ENCODE assay signal across 8 cellular contexts in the genomic region with DNA sequence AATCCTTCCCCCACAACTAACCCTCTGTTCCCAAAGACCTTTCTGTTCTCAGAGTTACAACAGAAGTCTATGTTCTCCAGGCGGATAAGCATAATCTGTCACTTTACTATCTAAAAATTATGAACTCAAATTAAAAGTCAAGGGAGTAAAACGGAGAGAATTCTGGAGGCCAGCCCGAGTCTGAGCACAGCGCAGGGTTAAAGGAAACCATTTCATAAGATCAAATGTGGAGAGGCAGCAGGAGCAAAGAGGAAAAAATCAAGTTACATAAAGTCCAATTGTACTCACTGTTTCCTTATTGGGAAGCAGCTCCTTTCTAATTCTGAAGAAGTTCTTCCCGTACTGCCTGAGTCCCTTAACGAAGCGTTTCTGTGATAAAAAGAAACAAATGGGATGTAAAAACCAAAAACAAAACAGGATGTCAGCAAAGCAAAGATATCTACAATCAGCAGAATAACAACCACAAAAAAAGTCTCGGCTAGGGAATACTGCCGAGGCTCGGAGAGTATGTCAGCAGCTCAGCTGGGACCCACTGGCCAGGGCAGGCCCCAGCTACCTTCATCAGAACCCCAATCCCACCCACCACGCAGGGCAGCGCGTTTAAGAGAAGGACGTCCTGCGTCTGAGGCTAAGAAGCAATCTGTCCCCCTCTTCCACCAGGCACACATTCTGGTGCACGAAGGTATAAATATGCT.
A peak's percentile ranks its signal among the peaks of the same experiment; 100 is the strongest.
DNase-seq lines count a peak whose midpoint lies in the region; ATAC-seq and TF ChIP-seq lines count a peak whose summit lies in the region.

No MANE protein-coding gene starts in this region.

- peak overlapping the region; percentile 68 to 87 (median 76) for H3K4me3 ChIP-seq in BLaER1 treated with 17β-estradiol and CSF1 and Interleukin-3, amounts not matched to agents 10 nM and 100 nM
- peak overlapping the region; percentile 56; the same call in 1 of the 2 replicates for H3K4me3 ChIP-seq in MM.1S (ENCODE audit: low read length)
- H3K4me3 ChIP-seq in coronary artery, result peak overlapping the region; percentile 84
- peak overlapping the region; percentile 87 for H3K4me3 ChIP-seq in lung
- peak overlapping the region; percentile 88 to 95 for H3K4me3 ChIP-seq in aorta (ENCODE audit: low read length in 2 of 2)

- TF ChIP-seq CTCF in MM.1S (IDR thresholded peaks at IDR 0.05; ENCODE audit: low read length), result no peak
- TF ChIP-seq CTCF in coronary artery (IDR thresholded peaks at IDR 0.05), result no peak
- no peak for TF ChIP-seq CTCF in lung (IDR thresholded peaks at IDR 0.05; ENCODE audit: control extremely low read depth, extremely low read depth)

- no peaks in the 10 kb centered on the region for H3K9me2 ChIP-seq in MM.1S (replicated peaks; ENCODE audit: insufficient read depth, low read length)

- ATAC-seq in lung (ENCODE audit: insufficient read depth, low FRiP score), result no peak
- peak; percentile 52 for ATAC-seq in aorta (ENCODE audit: low FRiP score)
- no peak for ATAC-seq in GM18511 (IDR thresholded peaks at IDR 0.05; ENCODE audit: unreplicated experiment)
- ATAC-seq in HG02852 (IDR thresholded peaks at IDR 0.05; ENCODE audit: unreplicated experiment), result no peak

- 2 to 3% methylated on average over 16 of the region's 16 CpGs for WGBS in lung, 2 donors
- WGBS in aorta, 2 donors, result 0 to 1% methylated on average over 15 to 16 of the region's 16 CpGs

- peaks cover 82 to 96% (median 85%) of the 10 kb centered on the region in 10 experiments for H3K4me1 ChIP-seq in BLaER1 treated with 17β-estradiol and CSF1 and Interleukin-3, amounts not matched to agents 10 nM and 100 nM
- peaks cover 10% of the 10 kb centered on the region for H3K4me1 ChIP-seq in MM.1S (ENCODE audit: low read length)
- peaks cover 23 to 24% of the 10 kb centered on the region in 2 donors for H3K4me1 ChIP-seq in lung (ENCODE audit: control insufficient read depth in 2 of 2, insufficient read depth in 2 of 2, low read length in 2 of 2)
- H3K4me1 ChIP-seq in aorta (ENCODE audit: control insufficient read depth in 1 of 2, insufficient read depth in 2 of 2, low read length in 2 of 2), result peaks cover 0 to 8% of the 10 kb centered on the region in 2 donors

- H3K27ac ChIP-seq in BLaER1 treated with 17β-estradiol and CSF1 and Interleukin-3, amounts not matched to agents 10 nM and 100 nM, result peak overlapping the region; percentile 62 to 91 (median 78)
- H3K27ac ChIP-seq in MM.1S (ENCODE audit: low read length), result no peak overlapping the region
- H3K27ac ChIP-seq in coronary artery, result peak overlapping the region; percentile 98 to 99
- peak overlapping the region; percentile 96 to 100 for H3K27ac ChIP-seq in lung (ENCODE audit: low read depth in 1 of 2, low read length in 1 of 2)
- peak overlapping the region; percentile 88 to 97 for H3K27ac ChIP-seq in aorta (ENCODE audit: low read depth in 1 of 2, low read length in 2 of 2)

- H3K9ac ChIP-seq in BLaER1 treated with 17β-estradiol and CSF1 and Interleukin-3, amounts not matched to agents 10 nM and 100 nM, result peak overlapping the region; percentile 74 to 93 (median 84)
- no peak overlapping the region for H3K9ac ChIP-seq in MM.1S (ENCODE audit: low read length)

- H3K4me2 ChIP-seq in BLaER1 treated with 17β-estradiol and CSF1 and Interleukin-3, amounts not matched to agents 10 nM and 100 nM, result peak overlapping the region; percentile 86 to 99 (median 98)
- H3K4me2 ChIP-seq in MM.1S (ENCODE audit: low read depth, low read length), result peak overlapping the region; percentile 54; the same call in 1 of the 2 replicates

- peaks cover 0 to 23% (median 0%) of the 10 kb centered on the region in 11 experiments; a peak in 7 of 22 replicates for H3K27me3 ChIP-seq in BLaER1 treated with 17β-estradiol and CSF1 and Interleukin-3, amounts not matched to agents 10 nM and 100 nM
- H3K27me3 ChIP-seq in MM.1S (replicated peaks; ENCODE audit: insufficient read depth, low read length) (no peaks in the 10 kb centered on the region), lung (ENCODE audit: control insufficient read depth, insufficient read depth) (no peaks in the 10 kb centered on the region), aorta (ENCODE audit: control insufficient read depth in 1 of 2, insufficient read depth in 2 of 2, low read length in 1 of 2) (no peaks in the 10 kb centered on the region)

- peaks cover 27 to 41% (median 35%) of the 10 kb centered on the region in 11 experiments for H3K36me3 ChIP-seq in BLaER1 treated with 17β-estradiol and CSF1 and Interleukin-3, amounts not matched to agents 10 nM and 100 nM
- H3K36me3 ChIP-seq in MM.1S (replicated peaks; ENCODE audit: insufficient read depth, low read length) (no peaks in the 10 kb centered on the region), lung (ENCODE audit: control insufficient read depth in 2 of 2, insufficient read depth in 2 of 2, low read length in 2 of 2) (peaks cover 2 to 6% of the 10 kb centered on the region in 2 donors), aorta (ENCODE audit: control insufficient read depth in 1 of 2, insufficient read depth in 2 of 2, low read length in 1 of 2) (peaks cover 0 to 2% of the 10 kb centered on the region in 2 donors)

- DNase-seq in MM.1S (no peak), coronary artery (ENCODE audit: low spot score) (no peak), lung (ENCODE audit: low spot score) (no peak), aorta (no peak), NCI-H748 (lab: John Stamatoyannopoulos, UW; ENCODE audit: unreplicated experiment) (no peak)

- 0 out of 2 replicates have a peak, but pooled peaks cover 10% of the 10 kb centered on the region for H3F3A ChIP-seq in MM.1S (ENCODE audit: insufficient read depth, low read length)

- no peak overlapping the region for H2AFZ ChIP-seq in MM.1S (ENCODE audit: low read length)

- intact Hi-C loops in aorta (cut with DNase I), result loop anchor here in 1 of 2 donors (5.0 to 10.0 kb wide), 3 partner anchors 50 to 282 kb away; no protein-coding TSS in a partner anchor

- H3K9me3 ChIP-seq in BLaER1 treated with 17β-estradiol and CSF1 and Interleukin-3, amounts not matched to agents 10 nM and 100 nM (replicated peaks in 1 of 11), result no peaks in the 10 kb centered on the region
- no peaks in the 10 kb centered on the region for H3K9me3 ChIP-seq in MM.1S (replicated peaks; ENCODE audit: insufficient read depth, low read length)
- no peaks in the 10 kb centered on the region for H3K9me3 ChIP-seq in lung (ENCODE audit: control insufficient read depth in 2 of 2, insufficient read depth in 1 of 2, low read length in 1 of 2)
- no peaks in the 10 kb centered on the region for H3K9me3 ChIP-seq in aorta (ENCODE audit: control insufficient read depth, low read length)

- peaks cover 70 to 98% (median 96%) of the 10 kb centered on the region in 11 experiments for H4K20me1 ChIP-seq in BLaER1 treated with 17β-estradiol and CSF1 and Interleukin-3, amounts not matched to agents 10 nM and 100 nM
- H4K20me1 ChIP-seq in MM.1S (ENCODE audit: insufficient read depth, low read length), result 0 out of 2 replicates have a peak, but pooled peaks cover 3% of the 10 kb centered on the region

- H3K79me2 ChIP-seq in MM.1S (ENCODE audit: low read length), result peaks cover 5% of the 10 kb centered on the region; the same call in 1 of the 2 replicates
